Comparison of ENCODE assay signal across 8 cellular contexts in genomic region chr16:66651474-66651765, GRCh38. TPM values are rescaled to one million over a fixed set of nuclear protein-coding genes. Genes with fewer than 3 reads are reported as not detected.
DNase-seq lines count a peak whose midpoint lies in the region; ATAC-seq and TF ChIP-seq lines count a peak whose summit lies in the region.

No MANE protein-coding gene starts in this region.

- peak overlapping the region; percentile 68 for H3K4me3 ChIP-seq in CD4-positive, CD25-positive, alpha-beta regulatory T cell (ENCODE audit: low read depth, low read length)
- H3K4me3 ChIP-seq in HUES6 (ENCODE audit: low read depth, low read length) (peak overlapping the region; percentile 38), neural cell (ENCODE audit: low read length) (peak overlapping the region; percentile 64)

- H3K36me3 Mint-ChIP-seq in CD4-positive, CD25-positive, alpha-beta regulatory T cell = no peaks in the 10 kb centered on the region
- peaks cover 6% of the 10 kb centered on the region for H3K36me3 Mint-ChIP-seq in central memory CD8-positive, alpha-beta T cell (ENCODE audit: insufficient read depth)

- H3K27me3 Mint-ChIP-seq in CD4-positive, CD25-positive, alpha-beta regulatory T cell = peaks cover under 1% of the 10 kb centered on the region
- peaks cover 25% of the 10 kb centered on the region for H3K27me3 Mint-ChIP-seq in central memory CD8-positive, alpha-beta T cell

- no peak for TF ChIP-seq CTCF in neural cell (IDR thresholded peaks at IDR 0.05; ENCODE audit: poor library complexity, severe bottlenecking)

- peaks cover 8% of the 10 kb centered on the region for H3K4me1 ChIP-seq in CD4-positive, CD25-positive, alpha-beta regulatory T cell (ENCODE audit: control insufficient read depth, insufficient read depth, low read length, poor library complexity, severe bottlenecking)
- H3K4me1 ChIP-seq in HUES6 (ENCODE audit: control insufficient read depth, insufficient read depth, low read length) = peaks cover 18% of the 10 kb centered on the region

- DNase-seq in CD4-positive, CD25-positive, alpha-beta regulatory T cell = no peak
- no peak for DNase-seq in central memory CD8-positive, alpha-beta T cell (ENCODE audit: low spot score in 2 of 2)
- no peak for DNase-seq in MV-4-11 (lab: John Stamatoyannopoulos, UW)
- no peak for DNase-seq in NCI-H345 treated with DMSO at 0.1 percent for 48 hours (lab: John Stamatoyannopoulos, UW; ENCODE audit: unreplicated experiment)
- DNase-seq in stimulated activated CD4-positive, alpha-beta T cell treated with anti-CD3 and anti-CD28 coated beads, Interleukin-2, amount 100 ng/mL, for 24 hours = no peak

- H3K27ac Mint-ChIP-seq in CD4-positive, CD25-positive, alpha-beta regulatory T cell = peak overlapping the region in 1 of 3 donors; percentile 45
- H3K27ac Mint-ChIP-seq in central memory CD8-positive, alpha-beta T cell (ENCODE audit: low read depth) = no peak overlapping the region

- H3K9ac ChIP-seq in HUES6 (ENCODE audit: low read length) (no peak overlapping the region), neural cell (ENCODE audit: low read length) (peak overlapping the region; percentile 56)

- peak overlapping the region; percentile 68 for H3K4me2 ChIP-seq in neural cell (ENCODE audit: low read length)

- peaks cover 5% of the 10 kb centered on the region for H3K27me3 ChIP-seq in CD4-positive, CD25-positive, alpha-beta regulatory T cell (ENCODE audit: control insufficient read depth, insufficient read depth, low read length)
- H3K27me3 ChIP-seq in HUES6 (ENCODE audit: control insufficient read depth, insufficient read depth, low read length) (no peaks in the 10 kb centered on the region), neural cell (ENCODE audit: insufficient read depth, low read depth, low read length) (no peaks in the 10 kb centered on the region)

- no peak for TF ChIP-seq EP300 in neural cell (conservative IDR thresholded peaks at IDR 0.05; ENCODE audit: poor library complexity, severe bottlenecking)

- no peaks in the 10 kb centered on the region for H3K79me2 ChIP-seq in neural cell (replicated peaks; ENCODE audit: insufficient read depth, low read length)

- H3K36me3 ChIP-seq in CD4-positive, CD25-positive, alpha-beta regulatory T cell (ENCODE audit: control insufficient read depth, insufficient read depth, low read length) = no peaks in the 10 kb centered on the region
- H3K36me3 ChIP-seq in HUES6 (ENCODE audit: control insufficient read depth, insufficient read depth, low read length) = no peaks in the 10 kb centered on the region
- no peaks in the 10 kb centered on the region for H3K36me3 ChIP-seq in neural cell (ENCODE audit: insufficient read depth, low read length)

- H3K27ac ChIP-seq in CD4-positive, CD25-positive, alpha-beta regulatory T cell (ENCODE audit: insufficient read depth, low read length, poor library complexity, severe bottlenecking) = no peak overlapping the region
- H3K27ac ChIP-seq in HUES6 (ENCODE audit: low read depth, low read length) (no peak overlapping the region), neural cell (ENCODE audit: low read length) (peak overlapping the region; percentile 80)

- TF ChIP-seq RAD21 in neural cell (conservative IDR thresholded peaks at IDR 0.05) = no peak

- no peaks in the 10 kb centered on the region for H3K9me3 ChIP-seq in CD4-positive, CD25-positive, alpha-beta regulatory T cell (ENCODE audit: control insufficient read depth in 2 of 2, low read length in 2 of 2)
- H3K9me3 ChIP-seq in HUES6 (ENCODE audit: control insufficient read depth, insufficient read depth, low read depth, low read length) (no peaks in the 10 kb centered on the region), neural cell (ENCODE audit: low read length) (no peaks in the 10 kb centered on the region)

- H3K9me3 Mint-ChIP-seq in CD4-positive, CD25-positive, alpha-beta regulatory T cell = no peaks in the 10 kb centered on the region
- no peaks in the 10 kb centered on the region for H3K9me3 Mint-ChIP-seq in central memory CD8-positive, alpha-beta T cell

- H2AFZ ChIP-seq in neural cell (ENCODE audit: low read depth, low read length) = peak overlapping the region; percentile 80

- peak overlapping the region in 2 of 4 donors; percentile 78 to 84 for H3K4me3 Mint-ChIP-seq in CD4-positive, CD25-positive, alpha-beta regulatory T cell
- H3K4me3 Mint-ChIP-seq in central memory CD8-positive, alpha-beta T cell = peak overlapping the region; percentile 58

- no peaks in the 10 kb centered on the region for H3K9me2 ChIP-seq in neural cell (ENCODE audit: insufficient read depth, low read length)

- peaks cover 7% of the 10 kb centered on the region for H3F3A ChIP-seq in neural cell (ENCODE audit: insufficient read depth, low read length, poor library complexity, severe bottlenecking)

- no peak for ATAC-seq in CD4-positive, CD25-positive, alpha-beta regulatory T cell (ENCODE audit: low read depth in 2 of 2)
- no peak for ATAC-seq in central memory CD8-positive, alpha-beta T cell (replicated peaks; ENCODE audit: extremely low read depth, poor library complexity, severe bottlenecking)
- no peak for ATAC-seq in HG03097 (IDR thresholded peaks at IDR 0.05; ENCODE audit: low FRiP score, unreplicated experiment)

- peaks cover 6 to 13% (median 9%) of the 10 kb centered on the region in 4 donors for H3K4me1 Mint-ChIP-seq in CD4-positive, CD25-positive, alpha-beta regulatory T cell
- peaks cover 10% of the 10 kb centered on the region for H3K4me1 Mint-ChIP-seq in central memory CD8-positive, alpha-beta T cell

- no peaks in the 10 kb centered on the region for H4K20me1 ChIP-seq in neural cell (ENCODE audit: insufficient read depth)

TF ChIP-seq in neural cell, 6 proteins besides CTCF, POLR2A, EP300 and RAD21:
- TF ChIP-seq EZH2 (IDR thresholded peaks at IDR 0.05; ENCODE audit: borderline replicate concordance, insufficient read depth, low read length, poor library complexity, severe bottlenecking) (no peak), TAF1 (IDR thresholded peaks at IDR 0.05; ENCODE audit: low read depth) (no peak), MXI1 (conservative IDR thresholded peaks at IDR 0.05; ENCODE audit: poor library complexity, severe bottlenecking) (no peak), SMC3 (conservative IDR thresholded peaks at IDR 0.05; ENCODE audit: poor library complexity) (no peak), POLR2AphosphoS5 (IDR thresholded peaks at IDR 0.05) (no peak), REST (IDR thresholded peaks at IDR 0.05; ENCODE audit: borderline replicate concordance) (no peak)

RNA-seq across cellular contexts. Expression of gene CMTM4, which starts 45.1 kb away (rescaled TPM):
- 0.64 TPM for total RNA-seq in CD4-positive, CD25-positive, alpha-beta regulatory T cell
- under 1 TPM; 0.10 to 0.20 (median 0.15) TPM for polyA plus RNA-seq in CD4-positive, CD25-positive, alpha-beta regulatory T cell
- polyA plus RNA-seq in neural cell = 26.1 and 27.2 TPM in 2 replicates
- polyA minus RNA-seq in neural cell = 65.1 and 76.7 TPM in 2 replicates

RNA-seq across cellular contexts. Expression of gene CMTM3, which starts 46.9 kb away (rescaled TPM):
- total RNA-seq in CD4-positive, CD25-positive, alpha-beta regulatory T cell = 83.1 TPM
- 100 to 1,000 TPM in 3 of 4 donors, 10 to 100 TPM in 1; 98.6 to 127 (median 124) TPM for polyA plus RNA-seq in CD4-positive, CD25-positive, alpha-beta regulatory T cell
- 7.7 and 8.2 TPM in 2 replicates for polyA plus RNA-seq in neural cell
- 4.6 and 6.3 TPM in 2 replicates for polyA minus RNA-seq in neural cell

Comparison
In these comparisons a context has a peak if more than half of its experiments do, and no peak if none do; other contexts are left out.
1. RNA of gene CMTM4, which starts 45.1 kb away (polyA plus RNA-seq): 26.1 to 27.2 TPM in neural cell; 0.10 to 0.20 TPM in CD4-positive, CD25-positive, alpha-beta regulatory T cell; every median in the first group is over 10 times any median in the second.
2. RNA of gene CMTM3, which starts 46.9 kb away (polyA plus RNA-seq): 98.6 to 127 TPM in CD4-positive, CD25-positive, alpha-beta regulatory T cell; 7.7 to 8.2 TPM in neural cell; every median in the first group is over 10 times any median in the second.
3. Peak in every context shown above with its lines, with median percentiles within 50 percentile points of each other: H3K4me3 ChIP-seq.